27 cellular contexts compared by ENCODE assay signal in genomic region chr5:35647712-35648111, GRCh38.
"Had no signal": no experiment of that assay in that cellular context is flagged by ENCODE, and none has a peak within 500 bp of the region (broad histone marks: within the 10 kb centered on the region; RNA-seq: fewer than 3 reads in every experiment).

No MANE protein-coding gene starts in this region.

- DNase-seq: colonic mucosa; cortex of kidney; dermis blood vessel endothelial cell; dorsolateral prefrontal cortex; effector CD4-positive, alpha-beta T cell; effector CD8-positive, alpha-beta T cell; effector memory CD4-positive, alpha-beta T cell; effector memory CD8-positive, alpha-beta T cell; endodermal cell; erythroblast; esophagus squamous epithelium; foreskin fibroblast; foreskin keratinocyte; foreskin melanocyte; gastrocnemius medialis; glutamatergic neuron; head of caudate nucleus; heart left ventricle; heart right ventricle had no signal

- FAIRE-seq: colon, endometrium, endothelial cell of umbilical vein, frontal cortex had no signal

- H3K4me3 ChIP-seq: colonic mucosa, coronary artery, dorsolateral prefrontal cortex, esophagus muscularis mucosa, esophagus squamous epithelium, gastrocnemius medialis, gastroesophageal sphincter, heart left ventricle, heart right ventricle had no signal

- H3K36me3 ChIP-seq: colonic mucosa, esophagus squamous epithelium, gastrocnemius medialis had no signal

- H3K4me1 ChIP-seq: colonic mucosa, esophagus squamous epithelium, foreskin keratinocyte, gastrocnemius medialis, heart left ventricle, heart right ventricle had no signal

- H3K27ac ChIP-seq: colonic mucosa, coronary artery, dorsolateral prefrontal cortex, epithelial cell of prostate, esophagus muscularis mucosa, esophagus squamous epithelium, foreskin keratinocyte, gastrocnemius medialis, gastroesophageal sphincter, heart left ventricle, heart right ventricle had no signal

- H3K9me3 ChIP-seq: colonic mucosa, esophagus muscularis mucosa, esophagus squamous epithelium, gastrocnemius medialis, gastroesophageal sphincter, heart left ventricle, heart right ventricle had no signal
